Comparison of ENCODE assay signal across 29 cellular contexts in genomic region chr1:227489572-227489971, GRCh38.
"Had no signal": no experiment of that assay in that cellular context is flagged by ENCODE, and none has a peak within 500 bp of the region (broad histone marks: within the 10 kb centered on the region; RNA-seq: fewer than 3 reads in every experiment).

No MANE protein-coding gene starts in this region.

- H3K9me3 ChIP-seq: adrenal gland, ascending aorta, lower lobe of right lung, sigmoid colon, testis, uterus had no signal

- H3K27ac ChIP-seq: adrenal gland, ascending aorta, brain microvascular endothelial cell, foreskin keratinocyte, lower lobe of right lung, sigmoid colon, testis, uterus, WERI-Rb-1 had no signal

- H3K27me3 ChIP-seq: adrenal gland, ascending aorta, brain microvascular endothelial cell, sigmoid colon, testis, uterus had no signal

- ATAC-seq: activated T-cell treated with anti-CD3 and anti-CD28 coated beads, Interleukin-2, amount 50 U/mL, for 4 hours; foreskin keratinocyte; naive thymus-derived CD4-positive, alpha-beta T cell; stimulated activated naive B cell treated with anti-CD40 and anti-IgM and Interleukin-4, amounts not matched to agents 10 μg/mL and 1 μg/mL and 100 μg/mL, for 72 hours had no signal

- H3K27me3 Mint-ChIP-seq: activated naive CD8-positive, alpha-beta T cell had no signal

- H3K27ac Mint-ChIP-seq: activated naive CD8-positive, alpha-beta T cell; activated T-helper 2 cell treated with anti-CD3 and anti-CD28 coated beads, Interferon-gamma antibody, Interleukin-2, Interleukin-4, amounts not matched to agents 10 μg/mL and 5 μg/mL and 100 μg/mL, durations not matched to agents 14 hours and 24 hours and 36 hours; naive thymus-derived CD4-positive, alpha-beta T cell; stimulated activated naive B cell treated with anti-CD40 and anti-IgM and Interleukin-4, amounts not matched to agents 10 μg/mL and 1 μg/mL and 100 μg/mL, for 72 hours had no signal

- DNase-seq: activated CD4-positive, CD25-positive, alpha-beta regulatory T cell treated with anti-CD3 and anti-CD28 coated beads, Interleukin-2, amount 50 U/mL, for 72 hours; activated CD8-positive, alpha-beta memory T cell treated with anti-CD3 and anti-CD28 coated beads for 24 hours; activated CD8-positive, alpha-beta memory T cell treated with anti-CD3 and anti-CD28 coated beads, Interleukin-2, amount 50 U/mL, for 48 hours; activated naive CD4-positive, alpha-beta T cell; activated T-cell treated with anti-CD3 and anti-CD28 coated beads, Interleukin-2, amount 50 U/mL, for 4 hours; adrenal gland; brain microvascular endothelial cell; central memory CD4-positive, alpha-beta T cell; dermis blood vessel endothelial cell; effector CD8-positive, alpha-beta T cell; erythroblast; hypothalamus; lower lobe of right lung; mesendoderm; naive thymus-derived CD4-positive, alpha-beta T cell; occipital lobe; sigmoid colon; stimulated activated CD4-positive, alpha-beta T cell treated with anti-CD3 and anti-CD28 coated beads, Interleukin-2, amount 100 ng/mL, for 48 hours; stimulated activated CD8-positive, alpha-beta memory T cell treated with anti-CD3 and anti-CD28 coated beads, Interleukin-4, amount 100 ng/mL, for 48 hours; stimulated activated naive B cell treated with anti-CD40 and anti-IgM and Interleukin-4, amounts not matched to agents 10 μg/mL and 1 μg/mL and 100 μg/mL, for 72 hours; testis; trophoblast cell; uterus; WERI-Rb-1 had no signal

- H3K36me3 Mint-ChIP-seq: activated naive CD8-positive, alpha-beta T cell; naive thymus-derived CD4-positive, alpha-beta T cell had no signal

- H3K4me1 Mint-ChIP-seq: naive thymus-derived CD4-positive, alpha-beta T cell; neural crest cell had no signal

- H3K9me3 Mint-ChIP-seq: activated T-cell treated with anti-CD3 and anti-CD28 coated beads, Interleukin-2, amount 50 U/mL, for 4 hours; activated T-helper 2 cell treated with anti-CD3 and anti-CD28 coated beads, Interferon-gamma antibody, Interleukin-2, Interleukin-4, amounts not matched to agents 10 μg/mL and 5 μg/mL and 100 μg/mL, durations not matched to agents 14 hours and 24 hours and 36 hours had no signal

- H3K4me3 Mint-ChIP-seq: activated naive CD8-positive, alpha-beta T cell; activated T-cell treated with anti-CD3 and anti-CD28 coated beads, Interleukin-2, amount 50 U/mL, for 4 hours; naive thymus-derived CD4-positive, alpha-beta T cell; neural crest cell; stimulated activated naive B cell treated with anti-CD40 and anti-IgM and Interleukin-4, amounts not matched to agents 10 μg/mL and 1 μg/mL and 100 μg/mL, for 72 hours had no signal

- H3K4me1 ChIP-seq: adrenal gland, ascending aorta, foreskin keratinocyte, lower lobe of right lung, sigmoid colon, testis, uterus had no signal

- H3K4me3 ChIP-seq: adrenal gland, ascending aorta, lower lobe of right lung, sigmoid colon, testis, uterus had no signal

- H3K36me3 ChIP-seq: adrenal gland, ascending aorta, brain microvascular endothelial cell, lower lobe of right lung, sigmoid colon, uterus, WERI-Rb-1 had no signal
